25 cellular contexts compared by ENCODE assay signal in the genomic region with DNA sequence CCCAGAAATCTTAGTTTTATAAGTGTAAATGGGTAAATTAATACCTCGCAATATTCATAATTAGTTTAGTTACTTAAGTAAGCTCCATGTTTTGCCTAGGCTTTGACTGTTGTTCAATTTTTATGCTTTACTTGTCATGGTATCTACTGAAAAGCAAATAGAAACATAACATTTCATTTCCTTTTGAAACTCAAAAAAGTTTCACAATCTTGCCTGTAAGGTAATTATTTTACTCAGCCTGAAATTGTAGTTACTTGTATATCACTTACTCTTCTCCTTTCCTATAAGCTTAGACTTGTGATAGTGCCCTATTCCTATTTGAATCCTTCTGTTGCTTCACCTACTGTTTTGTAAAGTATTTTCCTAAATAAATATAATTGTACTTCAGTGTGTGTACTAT.
"Had no signal": no experiment of that assay in that cellular context is flagged by ENCODE, and none has a peak within 500 bp of the region (broad histone marks: within the 10 kb centered on the region; RNA-seq: fewer than 3 reads in every experiment).

No MANE protein-coding gene starts in this region.

- H3K9me3 ChIP-seq: ovary, psoas muscle, sigmoid colon, stomach, thoracic aorta, thyroid gland, tibial nerve, upper lobe of left lung, vagina had no signal

- H3K27ac ChIP-seq: neural progenitor cell, ovary, parathyroid adenoma, psoas muscle, right lobe of liver, sigmoid colon, stomach, thoracic aorta, thyroid gland, tibial nerve, upper lobe of left lung, vagina had no signal

- H3K9ac ChIP-seq: neural progenitor cell, parathyroid adenoma had no signal

- ATAC-seq: natural killer cell; psoas muscle; right cardiac atrium; right lobe of liver; stimulated activated memory B cell treated with anti-CD40 and anti-IgM and Interleukin-4, amounts not matched to agents 10 μg/mL and 1 μg/mL and 100 μg/mL, for 72 hours had no signal

- DNase-seq: natural killer cell; occipital lobe; ovary; posterior cingulate gyrus; psoas muscle; right cardiac atrium; right lobe of liver; sigmoid colon; small intestine; stimulated activated CD4-positive, alpha-beta T cell treated with anti-CD3 and anti-CD28 coated beads, Interleukin-1b, Interleukin-23, amount 100 ng/mL, for 48 hours; stimulated activated CD4-positive, alpha-beta T cell treated with anti-CD3 and anti-CD28 coated beads, Interleukin-4, amount 100 ng/mL, for 1 hour; stimulated activated CD4-positive, alpha-beta T cell treated with anti-CD3 and anti-CD28 coated beads, Interleukin-4, amount 100 ng/mL, for 4 hours; stimulated activated CD8-positive, alpha-beta memory T cell treated with anti-CD3 and anti-CD28 coated beads, Interleukin-4, amount 100 ng/mL, for 48 hours; stimulated activated naive CD4-positive, alpha-beta T cell; stomach; thyroid gland; trophoblast cell; upper lobe of left lung had no signal

- H3K4me3 ChIP-seq: neural progenitor cell, ovary, psoas muscle, right lobe of liver, sigmoid colon, stomach, thoracic aorta, thyroid gland, tibial nerve, upper lobe of left lung, vagina had no signal

- H3K79me2 ChIP-seq: parathyroid adenoma had no signal

- FAIRE-seq: urothelium cell line had no signal

- H3K36me3 ChIP-seq: neural progenitor cell, ovary, right lobe of liver, sigmoid colon, stomach, thoracic aorta, thyroid gland, tibial nerve, upper lobe of left lung, vagina had no signal

- H3K27me3 ChIP-seq: neural progenitor cell, ovary, right lobe of liver, sigmoid colon, stomach, thyroid gland, tibial nerve, upper lobe of left lung, vagina had no signal

- H2AFZ ChIP-seq: neural progenitor cell, parathyroid adenoma had no signal

- H3K4me2 ChIP-seq: neural progenitor cell had no signal

- H3K4me1 ChIP-seq: neural progenitor cell, parathyroid adenoma, psoas muscle, right lobe of liver, sigmoid colon, stomach, thyroid gland, tibial nerve, upper lobe of left lung, vagina had no signal
